1 cellular context compared by ENCODE assay signal in the genomic region with DNA sequence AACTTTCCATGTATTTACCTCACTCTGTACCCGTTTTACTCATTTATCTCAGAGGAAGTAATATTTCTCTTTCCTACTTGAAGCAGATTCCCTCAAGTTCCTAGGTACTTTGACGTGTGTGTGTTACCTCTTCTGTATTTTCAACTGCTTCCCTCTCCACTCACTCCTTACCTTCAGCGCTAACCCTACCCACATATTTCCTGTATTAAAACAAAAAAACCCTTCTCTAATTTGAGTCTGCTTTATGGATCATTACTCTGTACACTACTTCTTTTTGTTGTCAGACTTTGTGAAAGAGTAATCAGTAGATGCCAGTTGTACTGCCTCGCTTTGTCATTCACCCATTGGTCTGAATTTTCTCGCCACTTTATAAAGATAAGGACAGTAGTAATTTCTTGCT.
TF ChIP-seq lines count a peak whose summit lies in the region.

No MANE protein-coding gene starts in this region.

TF ChIP-seq in GM23338, 12 proteins besides CTCF, POLR2A, EP300 and RAD21:
- TF ChIP-seq ZNF114 (CRISPR knock-in tag; IDR thresholded peaks at IDR 0.05) (no peak), STAT1 (IDR thresholded peaks at IDR 0.05; ENCODE audit: unreplicated experiment) (no peak), ZNF331 (CRISPR knock-in tag; IDR thresholded peaks at IDR 0.05; ENCODE audit: low read depth) (no peak), CREB1 (CRISPR knock-in tag; IDR thresholded peaks at IDR 0.05; ENCODE audit: low read depth) (no peak), JUNB (IDR thresholded peaks at IDR 0.05; ENCODE audit: unreplicated experiment) (no peak), POLR2AphosphoS5 (IDR thresholded peaks at IDR 0.05; ENCODE audit: low read depth) (no peak), EZH2 (IDR thresholded peaks at IDR 0.05; ENCODE audit: low read depth, unreplicated experiment) (no peak)
- TF ChIP-seq, protein P1, sequence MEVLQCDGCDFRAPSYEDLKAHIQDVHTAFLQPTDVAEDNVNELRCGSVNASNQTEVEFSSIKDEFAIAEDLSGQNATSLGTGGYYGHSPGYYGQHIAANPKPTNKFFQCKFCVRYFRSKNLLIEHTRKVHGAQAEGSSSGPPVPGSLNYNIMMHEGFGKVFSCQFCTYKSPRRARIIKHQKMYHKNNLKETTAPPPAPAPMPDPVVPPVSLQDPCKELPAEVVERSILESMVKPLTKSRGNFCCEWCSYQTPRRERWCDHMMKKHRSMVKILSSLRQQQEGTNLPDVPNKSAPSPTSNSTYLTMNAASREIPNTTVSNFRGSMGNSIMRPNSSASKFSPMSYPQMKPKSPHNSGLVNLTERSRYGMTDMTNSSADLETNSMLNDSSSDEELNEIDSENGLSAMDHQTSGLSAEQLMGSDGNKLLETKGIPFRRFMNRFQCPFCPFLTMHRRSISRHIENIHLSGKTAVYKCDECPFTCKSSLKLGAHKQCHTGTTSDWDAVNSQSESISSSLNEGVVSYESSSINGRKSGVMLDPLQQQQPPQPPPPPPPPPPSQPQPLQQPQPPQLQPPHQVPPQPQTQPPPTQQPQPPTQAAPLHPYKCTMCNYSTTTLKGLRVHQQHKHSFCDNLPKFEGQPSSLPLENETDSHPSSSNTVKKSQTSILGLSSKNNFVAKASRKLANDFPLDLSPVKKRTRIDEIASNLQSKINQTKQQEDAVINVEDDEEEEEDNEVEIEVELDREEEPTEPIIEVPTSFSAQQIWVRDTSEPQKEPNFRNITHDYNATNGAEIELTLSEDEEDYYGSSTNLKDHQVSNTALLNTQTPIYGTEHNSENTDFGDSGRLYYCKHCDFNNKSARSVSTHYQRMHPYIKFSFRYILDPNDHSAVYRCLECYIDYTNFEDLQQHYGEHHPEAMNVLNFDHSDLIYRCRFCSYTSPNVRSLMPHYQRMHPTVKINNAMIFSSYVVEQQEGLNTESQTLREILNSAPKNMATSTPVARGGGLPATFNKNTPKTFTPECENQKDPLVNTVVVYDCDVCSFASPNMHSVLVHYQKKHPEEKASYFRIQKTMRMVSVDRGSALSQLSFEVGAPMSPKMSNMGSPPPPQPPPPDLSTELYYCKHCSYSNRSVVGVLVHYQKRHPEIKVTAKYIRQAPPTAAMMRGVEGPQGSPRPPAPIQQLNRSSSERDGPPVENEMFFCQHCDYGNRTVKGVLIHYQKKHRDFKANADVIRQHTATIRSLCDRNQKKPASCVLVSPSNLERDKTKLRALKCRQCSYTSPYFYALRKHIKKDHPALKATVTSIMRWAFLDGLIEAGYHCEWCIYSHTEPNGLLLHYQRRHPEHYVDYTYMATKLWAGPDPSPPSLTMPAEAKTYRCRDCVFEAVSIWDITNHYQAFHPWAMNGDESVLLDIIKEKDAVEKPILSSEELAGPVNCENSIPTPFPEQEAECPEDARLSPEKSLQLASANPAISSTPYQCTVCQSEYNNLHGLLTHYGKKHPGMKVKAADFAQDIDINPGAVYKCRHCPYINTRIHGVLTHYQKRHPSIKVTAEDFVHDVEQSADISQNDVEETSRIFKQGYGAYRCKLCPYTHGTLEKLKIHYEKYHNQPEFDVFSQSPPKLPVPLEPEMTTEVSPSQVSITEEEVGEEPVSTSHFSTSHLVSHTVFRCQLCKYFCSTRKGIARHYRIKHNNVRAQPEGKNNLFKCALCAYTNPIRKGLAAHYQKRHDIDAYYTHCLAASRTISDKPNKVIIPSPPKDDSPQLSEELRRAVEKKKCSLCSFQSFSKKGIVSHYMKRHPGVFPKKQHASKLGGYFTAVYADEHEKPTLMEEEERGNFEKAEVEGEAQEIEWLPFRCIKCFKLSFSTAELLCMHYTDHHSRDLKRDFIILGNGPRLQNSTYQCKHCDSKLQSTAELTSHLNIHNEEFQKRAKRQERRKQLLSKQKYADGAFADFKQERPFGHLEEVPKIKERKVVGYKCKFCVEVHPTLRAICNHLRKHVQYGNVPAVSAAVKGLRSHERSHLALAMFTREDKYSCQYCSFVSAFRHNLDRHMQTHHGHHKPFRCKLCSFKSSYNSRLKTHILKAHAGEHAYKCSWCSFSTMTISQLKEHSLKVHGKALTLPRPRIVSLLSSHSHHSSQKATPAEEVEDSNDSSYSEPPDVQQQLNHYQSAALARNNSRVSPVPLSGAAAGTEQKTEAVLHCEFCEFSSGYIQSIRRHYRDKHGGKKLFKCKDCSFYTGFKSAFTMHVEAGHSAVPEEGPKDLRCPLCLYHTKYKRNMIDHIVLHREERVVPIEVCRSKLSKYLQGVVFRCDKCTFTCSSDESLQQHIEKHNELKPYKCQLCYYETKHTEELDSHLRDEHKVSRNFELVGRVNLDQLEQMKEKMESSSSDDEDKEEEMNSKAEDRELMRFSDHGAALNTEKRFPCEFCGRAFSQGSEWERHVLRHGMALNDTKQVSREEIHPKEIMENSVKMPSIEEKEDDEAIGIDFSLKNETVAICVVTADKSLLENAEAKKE (CRISPR knock-in tag; IDR thresholded peaks at IDR 0.05) = no peak
- TF ChIP-seq, protein P2, sequence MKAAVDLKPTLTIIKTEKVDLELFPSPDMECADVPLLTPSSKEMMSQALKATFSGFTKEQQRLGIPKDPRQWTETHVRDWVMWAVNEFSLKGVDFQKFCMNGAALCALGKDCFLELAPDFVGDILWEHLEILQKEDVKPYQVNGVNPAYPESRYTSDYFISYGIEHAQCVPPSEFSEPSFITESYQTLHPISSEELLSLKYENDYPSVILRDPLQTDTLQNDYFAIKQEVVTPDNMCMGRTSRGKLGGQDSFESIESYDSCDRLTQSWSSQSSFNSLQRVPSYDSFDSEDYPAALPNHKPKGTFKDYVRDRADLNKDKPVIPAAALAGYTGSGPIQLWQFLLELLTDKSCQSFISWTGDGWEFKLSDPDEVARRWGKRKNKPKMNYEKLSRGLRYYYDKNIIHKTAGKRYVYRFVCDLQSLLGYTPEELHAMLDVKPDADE (IDR thresholded peaks at IDR 0.05) = no peak
